8 cellular contexts compared by ENCODE assay signal in the genomic region with DNA sequence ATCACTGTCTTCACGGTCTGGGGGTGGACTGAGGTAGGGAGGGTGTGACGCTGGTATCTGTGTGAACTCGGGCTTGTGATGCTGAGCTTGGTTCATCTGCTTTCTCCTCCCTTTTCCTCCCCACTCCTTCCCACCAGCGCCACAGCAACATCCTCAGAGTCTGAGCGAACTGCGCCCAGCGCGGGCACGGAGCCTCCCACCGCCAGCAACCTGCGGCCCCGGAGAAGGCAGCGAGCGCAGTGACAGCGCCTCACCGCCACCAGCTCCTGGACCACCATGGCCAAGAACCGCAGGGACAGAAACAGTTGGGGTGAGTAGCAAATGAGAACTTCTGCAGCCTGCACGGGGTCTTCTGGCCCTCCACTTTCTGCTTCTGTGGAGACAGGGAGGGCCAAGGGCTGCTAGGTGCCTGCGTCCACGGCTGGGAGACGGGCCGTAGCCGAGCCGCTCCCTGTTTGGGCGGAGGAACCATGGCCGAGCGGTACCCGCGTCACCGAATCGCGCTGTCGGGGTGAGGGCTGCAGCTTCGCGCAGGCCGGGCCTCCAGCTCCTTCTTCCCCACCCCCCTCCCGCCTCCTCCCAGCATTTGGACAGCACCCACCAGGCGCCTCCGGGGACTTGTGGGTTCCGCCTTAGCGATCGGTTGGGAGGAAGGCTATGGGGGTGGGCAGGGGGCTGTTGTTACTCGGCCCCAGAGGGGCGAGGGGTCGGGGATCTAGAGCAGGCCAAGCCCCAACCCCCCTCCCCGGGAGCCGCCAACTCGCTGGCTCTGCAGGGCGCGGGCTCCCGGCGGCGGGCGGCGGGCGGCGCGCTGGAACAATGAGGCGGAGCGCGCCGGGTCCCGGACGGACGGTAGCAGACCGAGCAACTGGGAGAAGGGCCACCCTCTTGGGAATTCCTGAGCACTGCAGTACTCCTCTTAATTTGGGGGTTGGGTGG. TPM values are rescaled to one million over a fixed set of nuclear protein-coding genes. Genes with fewer than 3 reads are reported as not detected.
DNase-seq lines count a peak whose midpoint lies in the region; ATAC-seq and TF ChIP-seq lines count a peak whose summit lies in the region.

A gene (plus strand): TSS at position 156 of the 939 bp plus-strand sequence. CDS start 121 bp downstream, at position 277.

- peak within 1 kb of the TSS; percentile 68 for H3K27ac ChIP-seq in psoas muscle

- TF ChIP-seq CTCF in brain (conservative IDR thresholded peaks at IDR 0.05): no peak
- no peak for TF ChIP-seq CTCF in psoas muscle (IDR thresholded peaks at IDR 0.05)

- WGBS in psoas muscle, 3 donors: 0 to 1% (median 0%) methylated on average over 45 to 66 of the region's 66 CpGs

- peaks cover 8% of the 10 kb centered on the region for H3K36me3 Mint-ChIP-seq in T-helper 17 cell (ENCODE audit: low read depth)
- H3K36me3 Mint-ChIP-seq in brain: peaks cover 26% of the 10 kb centered on the region

- H3K4me3 Mint-ChIP-seq in T-helper 17 cell (peak within 1 kb of the TSS; percentile 86), brain (peak within 1 kb of the TSS; percentile 87 to 96 (median 89))

- H3K4me3 ChIP-seq in psoas muscle: peak within 1 kb of the TSS; percentile 86

- H3K4me1 ChIP-seq in psoas muscle: peaks cover 9% of the 10 kb centered on the region

- ATAC-seq in GM18511 (IDR thresholded peaks at IDR 0.05; ENCODE audit: unreplicated experiment) (peak; percentile 62), T-helper 17 cell (peak; percentile 79), psoas muscle (peak; percentile 76 to 91 (median 85))

- H3K4me1 Mint-ChIP-seq in T-helper 17 cell (peaks cover 13% of the 10 kb centered on the region), brain (peaks cover 49% of the 10 kb centered on the region)

- DNase-seq in 8988T: peak; percentile 46
- DNase-seq in NCI-H128 (lab: John Stamatoyannopoulos, UW; ENCODE audit: unreplicated experiment): peak; percentile 59
- peak in 1 of 3 donors; percentile 18 for DNase-seq in T-helper 17 cell
- DNase-seq in hypothalamus (lab: John Stamatoyannopoulos, UW): peak; percentile 34 to 95 (median 72)
- DNase-seq in psoas muscle: peak; percentile 77 to 86
- DNase-seq in SW 1271 (lab: John Stamatoyannopoulos, UW): no peak

- H3K27me3 ChIP-seq in psoas muscle (ENCODE audit: insufficient read depth in 3 of 3, low read length in 2 of 3): peaks cover 0 to 54% (median 2%) of the 10 kb centered on the region in 3 donors

- H3K36me3 ChIP-seq in psoas muscle (ENCODE audit: insufficient read depth in 1 of 2, low read depth in 1 of 2): no peaks in the 10 kb centered on the region

- peaks cover 73% of the 10 kb centered on the region for H3K27me3 Mint-ChIP-seq in T-helper 17 cell
- peaks cover 14% of the 10 kb centered on the region for H3K27me3 Mint-ChIP-seq in brain

- intact Hi-C loops in psoas muscle (cut with DNase I): no loop called here

- H3K9me3 ChIP-seq in T-helper 17 cell (ENCODE audit: control insufficient read depth, low read length, poor library complexity, severe bottlenecking) (no peaks in the 10 kb centered on the region), psoas muscle (no peaks in the 10 kb centered on the region)

- H3K9me3 Mint-ChIP-seq in brain: peaks cover 0 to 10% (median 5%) of the 10 kb centered on the region in 5 experiments

- H3K27ac Mint-ChIP-seq in T-helper 17 cell (no peak within 1 kb of the TSS), brain (peak within 1 kb of the TSS; percentile 97 to 99 (median 98))

RNA-seq across cellular contexts. Expression of the gene that starts here (rescaled TPM):
- total RNA-seq in T-helper 17 cell (1 to 10 TPM; 1.6 to 5.2 TPM), psoas muscle (1 to 10 TPM in 1 of 4 donors, under 1 TPM in 3; 0.48 to 1.4 (median 0.73) TPM)
- polyA plus RNA-seq in brain (ENCODE audit: insufficient read depth, low read depth, low replicate concordance) (38.7 TPM), psoas muscle (under 1 TPM; 0.43 to 0.94 (median 0.44) TPM)

Comparison
In these comparisons a context has a peak if more than half of its experiments do, and no peak if none do; other contexts are left out.
1. RNA of the gene that starts here (polyA plus RNA-seq): 38.7 TPM in brain (single experiment); 0.43 to 0.94 TPM in psoas muscle; every median in the first group is over 10 times any median in the second.
2. DNase-seq: peak in 8988T (single experiment), NCI-H128 (single experiment), hypothalamus (51 of 51) and psoas muscle (2 of 2); none in SW 1271 (0 of 2).
3. Peak in every context shown above with its lines, with median percentiles within 50 percentile points of each other: ATAC-seq.